ENCODE assay signal across 9 cellular contexts in genomic region chr2:12819098-12819465, GRCh38.
DNase-seq lines count a peak whose midpoint lies in the region; ATAC-seq and TF ChIP-seq lines count a peak whose summit lies in the region.
"Had no signal": no experiment of that assay in that cellular context is flagged by ENCODE, and none has a peak within 500 bp of the region (broad histone marks: within the 10 kb centered on the region; RNA-seq: fewer than 3 reads in every experiment).

No MANE protein-coding gene starts in this region.

- no peak overlapping the region for H3K4me3 Mint-ChIP-seq in T-helper 2 cell treated with Interferon-gamma antibody and Interleukin-4, amounts not matched to agents 5 μg/mL and 100 μg/mL, for 36 hours
- H3K4me3 Mint-ChIP-seq: activated naive CD8-positive, alpha-beta T cell treated with anti-CD3 and anti-CD28 coated beads, Interleukin-2, amount 10 ng/mL, durations not matched to agents 7 days and 5 days had no signal

- H3K27ac Mint-ChIP-seq in T-helper 2 cell treated with Interferon-gamma antibody and Interleukin-4, amounts not matched to agents 5 μg/mL and 100 μg/mL, for 36 hours: no peak overlapping the region
- H3K27ac Mint-ChIP-seq: activated naive CD8-positive, alpha-beta T cell treated with anti-CD3 and anti-CD28 coated beads, Interleukin-2, amount 10 ng/mL, durations not matched to agents 7 days and 5 days had no signal

- H3K27me3 Mint-ChIP-seq in T-helper 2 cell treated with Interferon-gamma antibody and Interleukin-4, amounts not matched to agents 5 μg/mL and 100 μg/mL, for 36 hours (ENCODE audit: low read depth): peaks cover 33% of the 10 kb centered on the region

- ATAC-seq in SK-N-SH treated with all-trans-retinoic acid at 6 μM for 48 hours (peak; percentile 97), foreskin keratinocyte (peak; percentile 68), HG03280 (IDR thresholded peaks at IDR 0.05; ENCODE audit: unreplicated experiment) (no peak)

- peaks cover 3% of the 10 kb centered on the region for H3K4me1 Mint-ChIP-seq in T-helper 2 cell treated with Interferon-gamma antibody and Interleukin-4, amounts not matched to agents 5 μg/mL and 100 μg/mL, for 36 hours (ENCODE audit: low read depth)

- no peaks in the 10 kb centered on the region for H3K9me3 Mint-ChIP-seq in T-helper 2 cell treated with Interferon-gamma antibody and Interleukin-4, amounts not matched to agents 5 μg/mL and 100 μg/mL, for 36 hours

- no peaks in the 10 kb centered on the region for H3K27me3 ChIP-seq in foreskin keratinocyte

- H3K27ac ChIP-seq in foreskin keratinocyte: no peak overlapping the region

- no peaks in the 10 kb centered on the region for H3K36me3 Mint-ChIP-seq in T-helper 2 cell treated with Interferon-gamma antibody and Interleukin-4, amounts not matched to agents 5 μg/mL and 100 μg/mL, for 36 hours (ENCODE audit: low read depth)

- no peak for TF ChIP-seq CTCF in foreskin keratinocyte (conservative IDR thresholded peaks at IDR 0.05)

- DNase-seq in EH (ENCODE audit: low read depth) (peak; percentile 100), foreskin keratinocyte (peak; percentile 90 to 94), renal cortical epithelial cell (ENCODE audit: low read depth) (peak; percentile 93), KG1 (lab: John Stamatoyannopoulos, UW) (no peak), putamen (ENCODE audit: low spot score) (no peak)
- no peak for DNase-seq in T-helper 2 cell treated with Interferon-gamma antibody and Interleukin-4, amounts not matched to agents 5 μg/mL and 100 μg/mL, for 36 hours (ENCODE audit: low spot score)
- DNase-seq: activated naive CD8-positive, alpha-beta T cell treated with anti-CD3 and anti-CD28 coated beads, Interleukin-2, amount 10 ng/mL, durations not matched to agents 7 days and 5 days had no signal

- peaks cover 18% of the 10 kb centered on the region for H3K4me1 ChIP-seq in foreskin keratinocyte

TF ChIP-seq in SK-N-SH treated with all-trans-retinoic acid at 6 μM for 48 hours, 23 proteins besides CTCF, POLR2A, EP300 and RAD21 (continues in another document):
- TF ChIP-seq, protein P1, sequence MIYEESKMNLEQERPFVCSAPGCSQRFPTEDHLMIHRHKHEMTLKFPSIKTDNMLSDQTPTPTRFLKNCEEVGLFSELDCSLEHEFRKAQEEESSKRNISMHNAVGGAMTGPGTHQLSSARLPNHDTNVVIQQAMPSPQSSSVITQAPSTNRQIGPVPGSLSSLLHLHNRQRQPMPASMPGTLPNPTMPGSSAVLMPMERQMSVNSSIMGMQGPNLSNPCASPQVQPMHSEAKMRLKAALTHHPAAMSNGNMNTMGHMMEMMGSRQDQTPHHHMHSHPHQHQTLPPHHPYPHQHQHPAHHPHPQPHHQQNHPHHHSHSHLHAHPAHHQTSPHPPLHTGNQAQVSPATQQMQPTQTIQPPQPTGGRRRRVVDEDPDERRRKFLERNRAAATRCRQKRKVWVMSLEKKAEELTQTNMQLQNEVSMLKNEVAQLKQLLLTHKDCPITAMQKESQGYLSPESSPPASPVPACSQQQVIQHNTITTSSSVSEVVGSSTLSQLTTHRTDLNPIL (CRISPR knock-in tag; IDR thresholded peaks at IDR 0.05; ENCODE audit: low read depth): peak; percentile 97
- TF ChIP-seq ARNTL (CRISPR knock-in tag; IDR thresholded peaks at IDR 0.05; ENCODE audit: borderline replicate concordance, low read depth) (no peak), ISL1 (CRISPR knock-in tag; IDR thresholded peaks at IDR 0.05) (peak; percentile 96), PATZ1 (CRISPR knock-in tag; IDR thresholded peaks at IDR 0.05; ENCODE audit: borderline replicate concordance) (peak; percentile 68; the same call in 1 of the 2 replicates), ZFP3 (CRISPR knock-in tag; IDR thresholded peaks at IDR 0.05) (peak; percentile 88), ZNF70 (CRISPR knock-in tag; IDR thresholded peaks at IDR 0.05) (no peak), RARB (CRISPR knock-in tag; IDR thresholded peaks at IDR 0.05) (no peak), CSDC2 (CRISPR knock-in tag; IDR thresholded peaks at IDR 0.05) (peak; percentile 93; the same call in 1 of the 2 replicates), POU6F1 (CRISPR knock-in tag; IDR thresholded peaks at IDR 0.05; ENCODE audit: borderline replicate concordance, low read depth) (no peak), GLIS3 (CRISPR knock-in tag; IDR thresholded peaks at IDR 0.05) (0 out of 2 replicates have a peak, but pooled peaks have one; percentile 70), CSRNP3 (CRISPR knock-in tag; IDR thresholded peaks at IDR 0.05) (no peak), SNAI2 (CRISPR knock-in tag; IDR thresholded peaks at IDR 0.05) (peak; percentile 96), BACH2 (CRISPR knock-in tag; IDR thresholded peaks at IDR 0.05; ENCODE audit: borderline replicate concordance) (no peak), OSR1 (CRISPR knock-in tag; IDR thresholded peaks at IDR 0.05) (no peak), ZNF565 (CRISPR knock-in tag; conservative IDR thresholded peaks at IDR 0.05; ENCODE audit: low read depth) (no peak), TCF4 (CRISPR knock-in tag; IDR thresholded peaks at IDR 0.05; ENCODE audit: borderline replicate concordance) (no peak), PPARA (CRISPR knock-in tag; IDR thresholded peaks at IDR 0.05; ENCODE audit: borderline replicate concordance) (no peak), ZC3H10 (CRISPR knock-in tag; IDR thresholded peaks at IDR 0.05) (no peak), ZFP30 (CRISPR knock-in tag; IDR thresholded peaks at IDR 0.05) (no peak), TOX (CRISPR knock-in tag; IDR thresholded peaks at IDR 0.05; ENCODE audit: borderline replicate concordance) (no peak), TSHZ2 (CRISPR knock-in tag; IDR thresholded peaks at IDR 0.05) (peak; percentile 96), ESRRG (CRISPR knock-in tag; IDR thresholded peaks at IDR 0.05) (no peak)

Comparison
In these comparisons a context has a peak if more than half of its experiments do, and no peak if none do; other contexts are left out.
1. DNase-seq: peak in EH (single experiment), foreskin keratinocyte (2 of 2) and renal cortical epithelial cell (single experiment); none in KG1 (single experiment), T-helper 2 cell treated with Interferon-gamma antibody and Interleukin-4, amounts not matched to agents 5 μg/mL and 100 μg/mL, for 36 hours (single experiment) and putamen (single experiment).